Comparison of ENCODE assay signal across 8 cellular contexts in genomic region chr19:15297416-15298224, GRCh38. TPM values are rescaled to one million over a fixed set of nuclear protein-coding genes. Genes with fewer than 3 reads are reported as not detected.
A peak's percentile ranks its signal among the peaks of the same experiment; 100 is the strongest.
DNase-seq lines count a peak whose midpoint lies in the region; ATAC-seq and TF ChIP-seq lines count a peak whose summit lies in the region.

No MANE protein-coding gene starts in this region.

- H3K9me2 ChIP-seq in Karpas-422 (replicated peaks; ENCODE audit: insufficient read depth, low read length), result no peaks in the 10 kb centered on the region

- H2AFZ ChIP-seq in Karpas-422 (ENCODE audit: low read length), result no peak overlapping the region

- peak in 1 of 5 experiments; percentile 8 for TF ChIP-seq CTCF in transverse colon (IDR thresholded peaks at IDR 0.05)

- H3K79me2 ChIP-seq in Karpas-422 (ENCODE audit: low read length), result peaks cover 99% of the 10 kb centered on the region

- intact Hi-C loops in activated T-helper 1 cell treated with anti-CD3 and anti-CD28 coated beads, Interleukin-12 subunit alpha, Interleukin-12 subunit beta, Interleukin-2, Interleukin-4 antibody, amounts not matched to agents 30 ng/mL and 10 ng/mL and 1 ng/mL, durations not matched to agents 14 hours and 24 hours and 36 hours (cut with micrococcal nuclease), result no loop called here
- intact Hi-C loops in left colon (cut with DNase I, micrococcal nuclease), result no loop called here
- intact Hi-C loops in transverse colon (cut with DNase I; ENCODE audit: low total_unique reads), result no loop called here

- H3K4me1 ChIP-seq in BLaER1 treated with 17β-estradiol and CSF1 and Interleukin-3, amounts not matched to agents 10 nM and 100 nM, result peaks cover 99 to 100% (median 100%) of the 10 kb centered on the region in 10 experiments
- peaks cover 83% of the 10 kb centered on the region for H3K4me1 ChIP-seq in Karpas-422 (ENCODE audit: low read length)
- H3K4me1 ChIP-seq in transverse colon, result peaks cover 59 to 96% (median 81%) of the 10 kb centered on the region in 4 donors

- peaks cover 9 to 43% (median 37%) of the 10 kb centered on the region in 11 experiments; a peak in 20 of 22 replicates for H3K36me3 ChIP-seq in BLaER1 treated with 17β-estradiol and CSF1 and Interleukin-3, amounts not matched to agents 10 nM and 100 nM
- H3K36me3 ChIP-seq in Karpas-422 (ENCODE audit: insufficient read depth, low read length) (peaks cover 18% of the 10 kb centered on the region; the same call in 1 of the 2 replicates), transverse colon (no peaks in the 10 kb centered on the region)

- peak overlapping the region; percentile 58 to 89 (median 83) for H3K4me2 ChIP-seq in BLaER1 treated with 17β-estradiol and CSF1 and Interleukin-3, amounts not matched to agents 10 nM and 100 nM
- peak overlapping the region; percentile 54 for H3K4me2 ChIP-seq in Karpas-422 (ENCODE audit: low read depth, low read length, poor library complexity, severe bottlenecking)

- H4K20me1 ChIP-seq in BLaER1 treated with 17β-estradiol and CSF1 and Interleukin-3, amounts not matched to agents 10 nM and 100 nM, result peaks cover 100% of the 10 kb centered on the region in 11 experiments
- H4K20me1 ChIP-seq in Karpas-422 (ENCODE audit: insufficient read depth, low read depth, low read length), result peaks cover 86% of the 10 kb centered on the region

- DNase-seq in Karpas-422, result no peak
- DNase-seq in activated T-helper 1 cell treated with anti-CD3 and anti-CD28 coated beads, Interleukin-12 subunit alpha, Interleukin-12 subunit beta, Interleukin-2, Interleukin-4 antibody, amounts not matched to agents 30 ng/mL and 10 ng/mL and 1 ng/mL, durations not matched to agents 14 hours and 24 hours and 36 hours (ENCODE audit: low spot score), result no peak
- DNase-seq in left colon, result peak in 1 of 2 donors; percentile 31
- DNase-seq in transverse colon, result peak; percentile 43
- DNase-seq in SK-N-DZ (ENCODE audit: low spot score), result no peak
- DNase-seq in SIG-M5 (lab: John Stamatoyannopoulos, UW), result no peak

- peaks cover 20% of the 10 kb centered on the region for H3K36me3 Mint-ChIP-seq in activated T-helper 1 cell treated with anti-CD3 and anti-CD28 coated beads, Interleukin-12 subunit alpha, Interleukin-12 subunit beta, Interleukin-2, Interleukin-4 antibody, amounts not matched to agents 30 ng/mL and 10 ng/mL and 1 ng/mL, durations not matched to agents 14 hours and 24 hours and 36 hours (ENCODE audit: low read depth)

- H3K4me3 ChIP-seq in BLaER1 treated with 17β-estradiol and CSF1 and Interleukin-3, amounts not matched to agents 10 nM and 100 nM, result no peak overlapping the region
- no peak overlapping the region for H3K4me3 ChIP-seq in Karpas-422 (ENCODE audit: low read length)
- H3K4me3 ChIP-seq in transverse colon, result no peak overlapping the region

- H3K4me3 Mint-ChIP-seq in activated T-helper 1 cell treated with anti-CD3 and anti-CD28 coated beads, Interleukin-12 subunit alpha, Interleukin-12 subunit beta, Interleukin-2, Interleukin-4 antibody, amounts not matched to agents 30 ng/mL and 10 ng/mL and 1 ng/mL, durations not matched to agents 14 hours and 24 hours and 36 hours, result peak overlapping the region; percentile 62

- no peaks in the 10 kb centered on the region for H3K27me3 ChIP-seq in BLaER1 treated with 17β-estradiol and CSF1 and Interleukin-3, amounts not matched to agents 10 nM and 100 nM
- H3K27me3 ChIP-seq in Karpas-422 (ENCODE audit: low read length) (no peaks in the 10 kb centered on the region), transverse colon (no peaks in the 10 kb centered on the region)

- TF ChIP-seq POLR2A in transverse colon (IDR thresholded peaks at IDR 0.05), result no peak

- ATAC-seq in left colon, result peak; percentile 70
- ATAC-seq in HG02870 (IDR thresholded peaks at IDR 0.05; ENCODE audit: unreplicated experiment), result no peak

- H3K4me1 Mint-ChIP-seq in activated T-helper 1 cell treated with anti-CD3 and anti-CD28 coated beads, Interleukin-12 subunit alpha, Interleukin-12 subunit beta, Interleukin-2, Interleukin-4 antibody, amounts not matched to agents 30 ng/mL and 10 ng/mL and 1 ng/mL, durations not matched to agents 14 hours and 24 hours and 36 hours (ENCODE audit: low read depth), result peaks cover 87% of the 10 kb centered on the region

- 57 to 59% methylated on average over 4 to 10 of the region's 10 CpGs for WGBS in transverse colon (ENCODE audit: low coverage in 1 of 2), 2 donors

- H3K27me3 Mint-ChIP-seq in activated T-helper 1 cell treated with anti-CD3 and anti-CD28 coated beads, Interleukin-12 subunit alpha, Interleukin-12 subunit beta, Interleukin-2, Interleukin-4 antibody, amounts not matched to agents 30 ng/mL and 10 ng/mL and 1 ng/mL, durations not matched to agents 14 hours and 24 hours and 36 hours (ENCODE audit: insufficient read depth), result no peaks in the 10 kb centered on the region

- no peaks in the 10 kb centered on the region for H3K9me3 Mint-ChIP-seq in activated T-helper 1 cell treated with anti-CD3 and anti-CD28 coated beads, Interleukin-12 subunit alpha, Interleukin-12 subunit beta, Interleukin-2, Interleukin-4 antibody, amounts not matched to agents 30 ng/mL and 10 ng/mL and 1 ng/mL, durations not matched to agents 14 hours and 24 hours and 36 hours

- H3K9ac ChIP-seq in BLaER1 treated with 17β-estradiol and CSF1 and Interleukin-3, amounts not matched to agents 10 nM and 100 nM, result peak overlapping the region in 8 of 11 experiments; percentile 18 to 55 (median 33); a peak in 11 of 22 replicates
- H3K9ac ChIP-seq in Karpas-422 (ENCODE audit: low read length), result no peak overlapping the region

- in situ Hi-C loops in transverse colon (cut with MboI; ENCODE audit: low pct_ligation_motif_present in 1 of 4, low pct_unique_long_range_greater_than_20kb in 1 of 4, low sequenced_read_pairs in 3 of 4), result no loop called here

- H3K27ac Mint-ChIP-seq in activated T-helper 1 cell treated with anti-CD3 and anti-CD28 coated beads, Interleukin-12 subunit alpha, Interleukin-12 subunit beta, Interleukin-2, Interleukin-4 antibody, amounts not matched to agents 30 ng/mL and 10 ng/mL and 1 ng/mL, durations not matched to agents 14 hours and 24 hours and 36 hours, result peak overlapping the region; percentile 77

- peak overlapping the region in 9 of 11 experiments; percentile 32 to 68 (median 51); a peak in 17 of 22 replicates for H3K27ac ChIP-seq in BLaER1 treated with 17β-estradiol and CSF1 and Interleukin-3, amounts not matched to agents 10 nM and 100 nM
- H3K27ac ChIP-seq in Karpas-422 (ENCODE audit: low read length) (peak overlapping the region; percentile 72), transverse colon (peak overlapping the region; percentile 50 to 68 (median 64))

- TF ChIP-seq EP300 in transverse colon (IDR thresholded peaks at IDR 0.05; ENCODE audit: low read depth), result no peak

- H3K9me3 ChIP-seq in BLaER1 treated with 17β-estradiol and CSF1 and Interleukin-3, amounts not matched to agents 10 nM and 100 nM (replicated peaks in 1 of 11), result no peaks in the 10 kb centered on the region; a peak in 1 of 22 replicates
- H3K9me3 ChIP-seq in Karpas-422 (ENCODE audit: low read length) (no peaks in the 10 kb centered on the region), transverse colon (no peaks in the 10 kb centered on the region)

RNA-seq across cellular contexts. Expression of gene BRD4, which starts 34.7 kb away (rescaled TPM):
- total RNA-seq in Karpas-422 (2014; rRNA removed; shearing (Covaris generic); ENCODE audit: low replicate concordance), result 41.4 and 58.6 TPM in 2 replicates
- 122 and 129 TPM in 2 replicates for total RNA-seq in activated T-helper 1 cell treated with anti-CD3 and anti-CD28 coated beads, Interleukin-12 subunit alpha, Interleukin-12 subunit beta, Interleukin-2, Interleukin-4 antibody, amounts not matched to agents 30 ng/mL and 10 ng/mL and 1 ng/mL, durations not matched to agents 14 hours and 24 hours and 36 hours
- total RNA-seq in left colon (10 to 100 TPM; 64.6 to 90.7 TPM), transverse colon (10 to 100 TPM; 39.5 to 87.9 (median 61.2) TPM)
- 9.3 and 11.1 TPM in 2 replicates for polyA plus RNA-seq in SK-N-DZ (2014; cell fraction: cytosol; rRNA removed)
- 9.9 and 20.7 TPM in 2 replicates for polyA plus RNA-seq in SK-N-DZ (2014; cell fraction: nucleus; rRNA removed)
